In genomic region chr6:159892053-159892452, GRCh38 we compare ENCODE assay signal across 19 cellular contexts. TPM values are rescaled to one million over a fixed set of nuclear protein-coding genes. Genes with fewer than 3 reads are reported as not detected.
"Had no signal": no experiment of that assay in that cellular context is flagged by ENCODE, and none has a peak within 500 bp of the region (broad histone marks: within the 10 kb centered on the region; RNA-seq: fewer than 3 reads in every experiment).

No MANE protein-coding gene starts in this region.

- H3K4me3 ChIP-seq: adrenal gland, cardiac muscle cell, esophagus squamous epithelium, heart right ventricle, mucosa of descending colon, thyroid gland had no signal

- H2AFZ ChIP-seq: parathyroid adenoma had no signal

- H3K79me2 ChIP-seq: parathyroid adenoma had no signal

- H3K27ac ChIP-seq: adrenal gland, cardiac muscle cell, esophagus squamous epithelium, heart right ventricle, neutrophil, parathyroid adenoma, thyroid gland had no signal

- H3K9ac ChIP-seq: parathyroid adenoma had no signal

- H3K4me1 ChIP-seq: adrenal gland, heart right ventricle, parathyroid adenoma had no signal

- DNase-seq: activated CD4-positive, alpha-beta T cell treated with anti-CD3 and anti-CD28 coated beads, Interleukin-2, amount 50 U/mL, for 48 hours; activated gamma-delta T cell treated with Interleukin-2 at 50 U/mL for 16 hours; activated T-cell treated with anti-CD3 and anti-CD28 coated beads for 4 hours; adrenal gland; effector memory CD8-positive, alpha-beta T cell; esophagus squamous epithelium; heart right ventricle; immature natural killer cell; mucosa of descending colon; naive thymus-derived CD4-positive, alpha-beta T cell; stimulated activated naive B cell treated with anti-CD40 and anti-IgM and Interleukin-4, amounts not matched to agents 10 μg/mL and 1 μg/mL and 100 μg/mL, for 72 hours; thyroid gland had no signal

- ATAC-seq: activated naive CD4-positive, alpha-beta T cell treated with anti-CD3 and anti-CD28 coated beads, Interleukin-2, amount 50 U/mL, for 72 hours; effector memory CD8-positive, alpha-beta T cell; heart right ventricle; mucosa of descending colon; naive thymus-derived CD4-positive, alpha-beta T cell; stimulated activated naive B cell treated with anti-CD40 and anti-IgM and Interleukin-4, amounts not matched to agents 10 μg/mL and 1 μg/mL and 100 μg/mL, for 72 hours had no signal

- H3K9me3 ChIP-seq: adrenal gland, esophagus squamous epithelium, heart right ventricle, mucosa of descending colon, neutrophil, thyroid gland had no signal

- H3K27me3 ChIP-seq: cardiac muscle cell, thyroid gland had no signal

- H3K36me3 ChIP-seq: adrenal gland, cardiac muscle cell, esophagus squamous epithelium, heart right ventricle, neutrophil, thyroid gland had no signal

RNA-seq across cellular contexts. Expression of gene MAS1, which starts 1.3 kb away (rescaled TPM):
- total RNA-seq: activated T-helper 1 cell treated with anti-CD3 and anti-CD28 coated beads, Interleukin-12 subunit alpha, Interleukin-12 subunit beta, Interleukin-2, Interleukin-4 antibody, amounts not matched to agents 30 ng/mL and 10 ng/mL and 1 ng/mL, durations not matched to agents 14 hours and 24 hours and 36 hours; adrenal gland; cardiac muscle cell; chondrocyte; esophagus squamous epithelium; mucosa of descending colon; naive thymus-derived CD4-positive, alpha-beta T cell; T-helper 2 cell treated with Interferon-gamma antibody and Interleukin-4, amounts not matched to agents 100 ng/mL and 5 ng/mL, for 36 hours; thyroid gland had no signal
